ENCODE assay signal across 8 cellular contexts in the genomic region with DNA sequence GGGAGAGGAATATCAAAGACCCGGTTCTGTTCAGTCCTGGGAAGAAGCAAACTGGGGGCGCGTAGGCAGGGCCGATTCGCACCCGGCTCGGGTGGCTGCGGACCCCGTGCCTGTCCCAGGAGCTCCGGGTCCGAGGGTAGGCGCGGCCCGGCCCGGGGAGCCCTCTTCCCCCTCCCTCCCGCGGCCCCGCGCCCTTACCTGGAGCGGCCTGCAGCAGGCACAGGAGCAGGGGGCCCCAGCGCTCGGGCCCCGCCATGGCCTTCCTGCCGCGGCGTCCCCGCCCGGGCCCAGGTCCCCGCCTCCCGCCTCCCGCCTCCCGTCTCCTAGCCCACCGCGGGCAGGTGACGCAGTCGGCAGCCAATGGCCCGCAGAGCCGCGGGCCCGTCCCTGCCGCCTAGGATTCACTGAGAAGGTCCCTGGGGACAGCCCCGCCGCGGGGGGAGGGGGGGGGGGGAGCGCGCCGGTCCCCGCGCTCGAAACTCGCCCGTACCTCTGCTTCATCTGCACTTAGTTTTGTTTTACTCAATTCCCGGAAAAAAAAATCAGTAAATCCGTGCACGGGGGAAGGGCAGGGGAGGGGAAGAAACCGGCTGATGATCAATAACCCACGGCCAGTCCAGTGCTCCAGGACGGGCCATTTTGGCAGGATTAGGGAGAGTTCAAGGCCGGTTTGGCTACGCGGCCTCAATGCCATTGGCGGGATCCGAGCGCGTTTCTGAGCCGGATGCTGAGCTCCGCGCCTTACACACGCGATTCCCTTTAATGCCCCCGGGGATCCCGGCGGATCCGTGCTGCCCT. TPM values are rescaled to one million over a fixed set of nuclear protein-coding genes. Genes with fewer than 3 reads are reported as not detected.
DNase-seq lines count a peak whose midpoint lies in the region; ATAC-seq lines count a peak whose summit lies in the region.

IFNLR1 (minus strand) TSS at position 297 of the 798 bp plus-strand sequence; CDS start at position 256, 41 bp downstream.

- POLR2A ChIA-PET in naive thymus-derived CD4-positive, alpha-beta T cell (lab: Charles Lee), result interaction anchor here (1.4 kb wide), 1 partner anchor 455 kb away, joined by 6 read pairs; no protein-coding TSS in a partner anchor

- H3K9me3 Mint-ChIP-seq in naive thymus-derived CD4-positive, alpha-beta T cell, result peaks cover 0 to 3% (median 0%) of the 10 kb centered on the region in 11 donors
- peaks cover 4% of the 10 kb centered on the region for H3K9me3 Mint-ChIP-seq in stimulated activated memory B cell treated with anti-CD40 and anti-IgM and Interleukin-4, amounts not matched to agents 10 μg/mL and 1 μg/mL and 100 μg/mL, for 72 hours

- peak within 1 kb of the TSS; percentile 73 for H3K4me3 ChIP-seq in naive thymus-derived CD4-positive, alpha-beta T cell (ENCODE audit: low read length)

- ATAC-seq in naive thymus-derived CD4-positive, alpha-beta T cell, result peak; percentile 78
- peak; percentile 70 for ATAC-seq in stimulated activated memory B cell treated with anti-CD40 and anti-IgM and Interleukin-4, amounts not matched to agents 10 μg/mL and 1 μg/mL and 100 μg/mL, for 72 hours
- no peak for ATAC-seq in GM21360 (IDR thresholded peaks at IDR 0.05; ENCODE audit: unreplicated experiment)

- H3K4me3 Mint-ChIP-seq in naive thymus-derived CD4-positive, alpha-beta T cell, result peak within 1 kb of the TSS; percentile 79 to 91 (median 85)
- peak within 1 kb of the TSS; percentile 81 for H3K4me3 Mint-ChIP-seq in stimulated activated memory B cell treated with anti-CD40 and anti-IgM and Interleukin-4, amounts not matched to agents 10 μg/mL and 1 μg/mL and 100 μg/mL, for 72 hours

- DNase-seq in NCI-H187 (lab: John Stamatoyannopoulos, UW), result peak; percentile 31 to 61
- DNase-seq in NCI-H187 treated with DMSO at 0.1 percent for 48 hours (lab: John Stamatoyannopoulos, UW), result no peak
- DNase-seq in NCI-H2107 treated with DMSO at 0.1 percent for 48 hours (lab: John Stamatoyannopoulos, UW; ENCODE audit: unreplicated experiment), result peak; percentile 63
- DNase-seq in activated CD8-positive, alpha-beta memory T cell treated with anti-CD3 and anti-CD28 coated beads for 4 hours (ENCODE audit: low read depth in 2 of 2), result peak; percentile 43 to 44
- peak; percentile 33 for DNase-seq in epidermal melanocyte (ENCODE audit: insufficient read length, low spot score)
- peak; percentile 12 to 83 (median 28) for DNase-seq in naive thymus-derived CD4-positive, alpha-beta T cell

- intact Hi-C loops in naive thymus-derived CD4-positive, alpha-beta T cell (cut with micrococcal nuclease), result loop anchor here (5.0 kb wide), 1 partner anchor 35 kb away; no protein-coding TSS in a partner anchor

- no peaks in the 10 kb centered on the region for H3K36me3 ChIP-seq in naive thymus-derived CD4-positive, alpha-beta T cell (ENCODE audit: control insufficient read depth in 2 of 3, insufficient read depth in 3 of 3, low read length in 3 of 3)

- peak within 1 kb of the TSS; percentile 34 to 74 (median 63) for H3K27ac Mint-ChIP-seq in naive thymus-derived CD4-positive, alpha-beta T cell
- H3K27ac Mint-ChIP-seq in stimulated activated memory B cell treated with anti-CD40 and anti-IgM and Interleukin-4, amounts not matched to agents 10 μg/mL and 1 μg/mL and 100 μg/mL, for 72 hours, result peak within 1 kb of the TSS; percentile 97

- no peaks in the 10 kb centered on the region for H3K27me3 ChIP-seq in naive thymus-derived CD4-positive, alpha-beta T cell (ENCODE audit: control insufficient read depth in 2 of 2, insufficient read depth in 2 of 2, low read length in 2 of 2)

- CTCF ChIA-PET in naive thymus-derived CD4-positive, alpha-beta T cell (lab: Charles Lee), result interaction anchor here (0.6 to 4.3 kb wide), 4 partner anchors 13 to 424 kb away, joined by 3 to 27 read pairs (median 10); no protein-coding TSS in a partner anchor

- peaks cover 0 to 13% (median 0%) of the 10 kb centered on the region in 5 donors for H3K27me3 Mint-ChIP-seq in naive thymus-derived CD4-positive, alpha-beta T cell
- no peaks in the 10 kb centered on the region for H3K27me3 Mint-ChIP-seq in stimulated activated memory B cell treated with anti-CD40 and anti-IgM and Interleukin-4, amounts not matched to agents 10 μg/mL and 1 μg/mL and 100 μg/mL, for 72 hours

- H3K4me1 ChIP-seq in naive thymus-derived CD4-positive, alpha-beta T cell (ENCODE audit: control insufficient read depth in 2 of 2, insufficient read depth in 2 of 2, low read length in 2 of 2), result peaks cover 16 to 27% of the 10 kb centered on the region in 2 donors

- no peaks in the 10 kb centered on the region for H3K9me3 ChIP-seq in naive thymus-derived CD4-positive, alpha-beta T cell (ENCODE audit: control insufficient read depth in 2 of 3, low read length in 3 of 3)

- peaks cover 0 to 5% (median 0%) of the 10 kb centered on the region in 5 donors for H3K36me3 Mint-ChIP-seq in naive thymus-derived CD4-positive, alpha-beta T cell
- peaks cover 7% of the 10 kb centered on the region for H3K36me3 Mint-ChIP-seq in stimulated activated memory B cell treated with anti-CD40 and anti-IgM and Interleukin-4, amounts not matched to agents 10 μg/mL and 1 μg/mL and 100 μg/mL, for 72 hours

- peaks cover 16 to 40% (median 32%) of the 10 kb centered on the region in 7 donors for H3K4me1 Mint-ChIP-seq in naive thymus-derived CD4-positive, alpha-beta T cell
- peaks cover 74% of the 10 kb centered on the region for H3K4me1 Mint-ChIP-seq in stimulated activated memory B cell treated with anti-CD40 and anti-IgM and Interleukin-4, amounts not matched to agents 10 μg/mL and 1 μg/mL and 100 μg/mL, for 72 hours

- peak within 1 kb of the TSS; percentile 65 for H3K27ac ChIP-seq in naive thymus-derived CD4-positive, alpha-beta T cell (ENCODE audit: low read depth, low read length)

RNA-seq across cellular contexts. Expression of gene IFNLR1, which starts in this region (rescaled TPM):
- 1 to 10 TPM; 1.0 to 3.9 (median 2.6) TPM for total RNA-seq in naive thymus-derived CD4-positive, alpha-beta T cell
- polyA plus RNA-seq in naive thymus-derived CD4-positive, alpha-beta T cell, result under 1 TPM; 0.08 to 0.75 TPM
